ENCODE assay signal across 20 cellular contexts in genomic region chr3:38580450-38581382, GRCh38.
DNase-seq lines count a peak whose midpoint lies in the region; ATAC-seq, FAIRE-seq and TF ChIP-seq lines count a peak whose summit lies in the region.
"Had no signal": no experiment of that assay in that cellular context is flagged by ENCODE, and none has a peak within 500 bp of the region (broad histone marks: within the 10 kb centered on the region; RNA-seq: fewer than 3 reads in every experiment).

No MANE protein-coding gene starts in this region.

- H3K27me3 ChIP-seq in Peyer's patch: no peaks in the 10 kb centered on the region
- H3K27me3 ChIP-seq in right atrium auricular region: no peaks in the 10 kb centered on the region
- no peaks in the 10 kb centered on the region for H3K27me3 ChIP-seq in tibial artery
- H3K27me3 ChIP-seq in testis: no peaks in the 10 kb centered on the region
- H3K27me3 ChIP-seq: pancreas, sigmoid colon had no signal

- H3K9me3 ChIP-seq in Peyer's patch (no peaks in the 10 kb centered on the region), right atrium auricular region (no peaks in the 10 kb centered on the region), tibial artery (no peaks in the 10 kb centered on the region), testis (no peaks in the 10 kb centered on the region)
- H3K9me3 ChIP-seq: HAP-1, pancreas, sigmoid colon had no signal

- ATAC-seq in HG03196 (IDR thresholded peaks at IDR 0.05; ENCODE audit: unreplicated experiment): no peak
- ATAC-seq: activated CD4-positive, CD25-positive, alpha-beta regulatory T cell treated with anti-CD3 and anti-CD28 coated beads, Interleukin-2, amount 50 U/mL, for 24 hours had no signal

- 67 to 74% methylated on average over 10 to 18 of the region's 21 CpGs for WGBS in testis, 2 donors

- H3K4me3 ChIP-seq in Peyer's patch (no peak overlapping the region), right atrium auricular region (no peak overlapping the region), tibial artery (no peak overlapping the region), testis (no peak overlapping the region)
- H3K4me3 ChIP-seq: HAP-1, pancreas, sigmoid colon had no signal

- TF ChIP-seq CTCF in Peyer's patch (IDR thresholded peaks at IDR 0.05) (no peak), right atrium auricular region (IDR thresholded peaks at IDR 0.05) (no peak), tibial artery (IDR thresholded peaks at IDR 0.05) (no peak), testis (IDR thresholded peaks at IDR 0.05) (no peak)

- no peak for TF ChIP-seq POLR2A in Peyer's patch (IDR thresholded peaks at IDR 0.05)
- TF ChIP-seq POLR2A in testis (IDR thresholded peaks at IDR 0.05): no peak

- no peaks in the 10 kb centered on the region for H3K4me1 ChIP-seq in Peyer's patch
- H3K4me1 ChIP-seq in right atrium auricular region: peaks cover 0 to 70% of the 10 kb centered on the region in 2 donors
- H3K4me1 ChIP-seq in tibial artery: no peaks in the 10 kb centered on the region
- no peaks in the 10 kb centered on the region for H3K4me1 ChIP-seq in testis
- H3K4me1 ChIP-seq: HAP-1, pancreas, sigmoid colon had no signal

- DNase-seq in Peyer's patch: peak; percentile 4 to 40 (median 27)
- DNase-seq in activated CD8-positive, alpha-beta memory T cell treated with anti-CD3 and anti-CD28 coated beads, Interleukin-2, amount 50 U/mL, for 48 hours: peak; percentile 38
- peak; percentile 54 for DNase-seq in right atrium auricular region (ENCODE audit: low spot score)
- DNase-seq in tibial artery: peak; percentile 18 to 39
- DNase-seq in testis: no peak
- DNase-seq in GM19239 (ENCODE audit: insufficient read length, low spot score): no peak
- DNase-seq: activated gamma-delta T cell treated with Interleukin-2 at 50 U/mL for 16 hours; amniotic stem cell; DND-41; naive B cell; NCI-H1092; NCI-H2029 treated with DMSO at 0.1 percent for 48 hours; NK-92 treated with Interleukin-12 subunit alpha and Interleukin-12 subunit beta, amount 100 ng/mL, for 24 hours; sigmoid colon had no signal

- H3K36me3 ChIP-seq in Peyer's patch (no peaks in the 10 kb centered on the region), right atrium auricular region (peaks cover 38% of the 10 kb centered on the region), tibial artery (peaks cover 0 to 5% (median 0%) of the 10 kb centered on the region in 3 donors), testis (ENCODE audit: low read depth, missing control alignments) (no peaks in the 10 kb centered on the region)
- H3K36me3 ChIP-seq: HAP-1, pancreas, sigmoid colon had no signal

- no peak for FAIRE-seq in GM19239 (lab: Jason Lieb, UNC)
- FAIRE-seq: bronchial epithelial cell, keratinocyte, pancreas had no signal

- no peak overlapping the region for H3K27ac ChIP-seq in Peyer's patch
- H3K27ac ChIP-seq in right atrium auricular region: peak overlapping the region; percentile 78 to 97
- H3K27ac ChIP-seq in tibial artery: no peak overlapping the region
- no peak overlapping the region for H3K27ac ChIP-seq in testis
- H3K27ac ChIP-seq: pancreas, sigmoid colon had no signal

- intact Hi-C loops in tibial artery (cut with DNase I; ENCODE audit: low total_unique reads): no loop called here
- intact Hi-C loops in testis (cut with DNase I; ENCODE audit: low total_unique reads): no loop called here

Comparison
In these comparisons a context has a peak if more than half of its experiments do, and no peak if none do; other contexts are left out.
1. DNase-seq: peak in Peyer's patch (3 of 3), activated CD8-positive, alpha-beta memory T cell treated with anti-CD3 and anti-CD28 coated beads, Interleukin-2, amount 50 U/mL, for 48 hours (single experiment), right atrium auricular region (single experiment) and tibial artery (2 of 2); none in testis (single experiment) and GM19239 (single experiment).
2. H3K27ac ChIP-seq: peak in right atrium auricular region (2 of 2); none in Peyer's patch (0 of 4), tibial artery (0 of 2) and testis (0 of 2).